22 cellular contexts compared by ENCODE assay signal in the genomic region with DNA sequence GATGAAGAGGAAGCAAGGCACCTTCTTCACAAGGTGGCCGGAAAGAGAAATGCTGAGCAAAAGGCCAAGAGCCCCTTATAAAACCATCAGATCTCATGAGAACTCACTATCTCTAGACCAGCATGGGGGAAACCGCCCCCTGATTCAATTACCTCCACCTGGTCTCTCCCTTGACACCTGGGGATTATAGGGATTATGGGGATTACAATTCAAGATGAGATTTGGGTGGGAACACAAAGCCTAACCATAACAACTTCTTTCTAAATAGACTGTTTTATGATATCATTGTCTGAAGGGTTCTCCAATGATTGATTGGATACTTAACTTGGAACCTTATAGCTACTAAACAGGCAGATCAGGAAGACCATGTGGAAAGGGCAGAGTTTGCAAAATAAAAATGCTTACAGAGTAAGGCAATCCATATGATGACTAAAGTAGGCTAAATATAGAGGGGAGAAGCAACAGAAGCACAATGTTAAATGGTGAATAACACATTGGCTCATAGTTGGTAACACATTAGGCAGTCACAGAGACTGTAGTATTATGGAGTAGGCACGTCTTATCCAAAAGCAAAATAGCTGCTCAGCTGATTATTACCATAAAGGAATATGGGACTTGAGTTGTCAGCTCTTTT.
A peak's percentile ranks its signal among the peaks of the same experiment; 100 is the strongest.
DNase-seq lines count a peak whose midpoint lies in the region; ATAC-seq and TF ChIP-seq lines count a peak whose summit lies in the region.
"Had no signal": no experiment of that assay in that cellular context is flagged by ENCODE, and none has a peak within 500 bp of the region (broad histone marks: within the 10 kb centered on the region; RNA-seq: fewer than 3 reads in every experiment).

No MANE protein-coding gene starts in this region.

- intact Hi-C loops in gastrocnemius medialis (cut with DNase I; ENCODE audit: low total_unique reads): no loop called here

- TF ChIP-seq CTCF in WERI-Rb-1 (IDR thresholded peaks at IDR 0.05; ENCODE audit: low read depth, low read length) (no peak), gastrocnemius medialis (IDR thresholded peaks at IDR 0.05 in 4 of 5, conservative IDR thresholded peaks at IDR 0.05 in 1 of 5) (no peak)

- no peaks in the 10 kb centered on the region for H3K9me3 ChIP-seq in WERI-Rb-1 (ENCODE audit: severe bottlenecking)
- H3K9me3 ChIP-seq in gastrocnemius medialis: no peaks in the 10 kb centered on the region
- H3K9me3 ChIP-seq: heart right ventricle had no signal

- H3K4me1 ChIP-seq in gastrocnemius medialis: no peaks in the 10 kb centered on the region
- H3K4me1 ChIP-seq: heart right ventricle had no signal

- ATAC-seq in HG02885 (IDR thresholded peaks at IDR 0.05; ENCODE audit: poor library complexity, unreplicated experiment) (no peak), GM19397 (IDR thresholded peaks at IDR 0.05; ENCODE audit: unreplicated experiment) (no peak), gastrocnemius medialis (no peak)
- ATAC-seq: activated T-cell treated with anti-CD3 and anti-CD28 coated beads, Interleukin-2, amount 50 U/mL, for 72 hours; GM12878; heart right ventricle; SK-N-SH treated with all-trans-retinoic acid at 6 μM for 48 hours had no signal

- peak; percentile 37 for DNase-seq in ELR (ENCODE audit: low read depth)
- DNase-seq in HS-5 (ENCODE audit: low read depth): peak; percentile 14
- DNase-seq in WERI-Rb-1: peak; percentile 77
- peak; percentile 27 for DNase-seq in fibroblast of peridontal ligament (ENCODE audit: extremely low read depth)
- no peak for DNase-seq in islet precursor cell
- DNase-seq in gastrocnemius medialis: no peak
- DNase-seq: activated CD4-positive, alpha-beta T cell treated with anti-CD3 and anti-CD28 coated beads, Interleukin-2, amount 10 ng/mL, durations not matched to agents 7 days and 5 days; activated naive CD4-positive, alpha-beta T cell treated with anti-CD3 and anti-CD28 coated beads for 36 hours; activated T-cell treated with anti-CD3 and anti-CD28 coated beads, Interleukin-2, amount 50 U/mL, for 72 hours; amniotic stem cell; CD4-positive, alpha-beta T cell; dermis blood vessel endothelial cell; DMS153; heart right ventricle; MV-4-11; occipital lobe; trophoblast cell had no signal

- TF ChIP-seq POLR2A in gastrocnemius medialis (IDR thresholded peaks at IDR 0.05): no peak

- in situ Hi-C loops in gastrocnemius medialis (cut with MboI; ENCODE audit: low sequenced_read_pairs in 4 of 4): no loop called here

- H3K36me3 ChIP-seq in WERI-Rb-1 (peaks cover 16% of the 10 kb centered on the region), gastrocnemius medialis (no peaks in the 10 kb centered on the region)
- H3K36me3 ChIP-seq: heart right ventricle had no signal

- H3K27ac ChIP-seq in WERI-Rb-1 (peak overlapping the region; percentile 74), gastrocnemius medialis (no peak overlapping the region)
- H3K27ac ChIP-seq: heart right ventricle, VCaP had no signal

- no peaks in the 10 kb centered on the region for H3K27me3 ChIP-seq in WERI-Rb-1 (ENCODE audit: insufficient read depth, low read depth, severe bottlenecking)
- no peaks in the 10 kb centered on the region for H3K27me3 ChIP-seq in gastrocnemius medialis
- H3K27me3 ChIP-seq: heart right ventricle had no signal

- peak overlapping the region; percentile 41 for H3K4me3 ChIP-seq in WERI-Rb-1 (ENCODE audit: low read depth, low read length)
- no peak overlapping the region for H3K4me3 ChIP-seq in gastrocnemius medialis
- H3K4me3 ChIP-seq: GM12878, heart right ventricle had no signal

Comparison
In these comparisons a context has a peak if more than half of its experiments do, and no peak if none do; other contexts are left out.
1. DNase-seq: peak in ELR (single experiment), HS-5 (single experiment), WERI-Rb-1 (single experiment) and fibroblast of peridontal ligament (single experiment); none in islet precursor cell (single experiment) and gastrocnemius medialis (0 of 2).